Comparison of ENCODE assay signal across 8 cellular contexts in the genomic region with DNA sequence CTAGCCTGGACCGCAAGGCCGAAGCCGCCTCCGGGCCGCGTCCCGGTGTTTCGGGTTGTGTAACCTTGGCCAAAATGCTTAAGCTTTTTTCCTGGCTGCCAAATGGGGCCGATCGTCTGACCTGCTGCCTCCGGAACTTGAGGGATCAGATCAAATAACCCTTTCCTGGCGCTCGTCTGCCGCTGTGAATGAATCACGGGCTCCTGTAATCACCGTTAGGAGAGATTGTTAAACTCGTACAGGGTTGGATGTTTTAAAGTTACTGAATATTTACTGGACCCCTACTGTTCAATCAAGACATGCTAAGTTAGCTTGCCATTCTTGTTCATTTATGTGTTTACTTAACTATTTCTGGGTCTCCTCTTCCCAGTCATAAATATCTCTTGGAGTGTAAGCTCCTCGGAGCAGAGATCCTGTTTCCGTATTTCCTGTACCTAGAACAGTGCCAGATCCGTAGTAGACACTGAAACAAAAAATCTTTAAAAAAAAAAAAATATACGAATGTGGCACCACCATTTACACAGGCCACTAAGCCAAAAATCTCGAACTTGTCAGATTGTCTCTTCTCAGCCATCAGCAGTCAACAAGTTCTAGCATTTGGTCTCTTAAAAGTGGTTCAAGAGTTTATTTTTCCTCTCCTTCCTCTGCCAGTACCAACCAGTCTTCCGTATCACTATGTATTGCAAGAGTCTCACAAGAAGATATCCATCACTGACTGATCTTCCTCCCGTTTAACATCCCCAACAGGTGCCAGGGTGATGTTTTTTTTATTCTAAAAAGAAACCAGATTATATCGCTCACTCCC. TPM values are rescaled to one million over a fixed set of nuclear protein-coding genes. Genes with fewer than 3 reads are reported as not detected.
DNase-seq lines count a peak whose midpoint lies in the region; ATAC-seq and TF ChIP-seq lines count a peak whose summit lies in the region.

No MANE protein-coding gene starts in this region.

- WGBS in right lobe of liver (ENCODE audit: insufficient coverage, low coverage, low lambda C conversion rate, missing lambda C conversion rate) = under 1% methylated on average over 12 of the region's 25 CpGs

- H3K4me1 ChIP-seq in right lobe of liver = peaks cover 0 to 43% (median 12%) of the 10 kb centered on the region in 4 donors

- TF ChIP-seq POLR2A in right lobe of liver (IDR thresholded peaks at IDR 0.05) = no peak

- intact Hi-C loops in right lobe of liver (cut with DNase I) = no loop called here

- no peak for TF ChIP-seq CTCF in right lobe of liver (IDR thresholded peaks at IDR 0.05)

- H3K27me3 ChIP-seq in right lobe of liver = no peaks in the 10 kb centered on the region

- H3K27ac ChIP-seq in right lobe of liver = peak overlapping the region; percentile 84 to 98 (median 93)

- DNase-seq in GM04504 (ENCODE audit: low read depth) (peak; percentile 58), HS-27A (ENCODE audit: low read depth) (peak; percentile 68), SHP77 (lab: John Stamatoyannopoulos, UW) (peak; percentile 59 to 66), dedifferentiated amniotic fluid mesenchymal stem cell (ENCODE audit: extremely low spot score) (peak; percentile 80), right lobe of liver (peak; percentile 71 to 86 (median 83)), islet precursor cell (no peak)
- DNase-seq in stimulated activated naive CD8-positive, alpha-beta T cell treated with anti-CD3 and anti-CD28 coated beads, Interleukin-15, Interleukin-2, amounts not matched to agents 100 U/mL and 50 U/mL, for 24 hours = no peak
- no peak for DNase-seq in central memory CD4-positive, alpha-beta T cell

- no peaks in the 10 kb centered on the region for H3K9me3 ChIP-seq in right lobe of liver

- peak; percentile 41 to 63 (median 58) for ATAC-seq in right lobe of liver
- ATAC-seq in stimulated activated naive CD8-positive, alpha-beta T cell treated with anti-CD3 and anti-CD28 coated beads, Interleukin-15, Interleukin-2, amounts not matched to agents 100 U/mL and 50 U/mL, for 24 hours = peak; percentile 12

- H3K36me3 ChIP-seq in right lobe of liver = no peaks in the 10 kb centered on the region

- peak overlapping the region; percentile 84 to 91 (median 86) for H3K4me3 ChIP-seq in right lobe of liver

RNA-seq across cellular contexts. Expression of gene TM9SF3, which starts 0.6 kb away (rescaled TPM):
- total RNA-seq in right lobe of liver = 10 to 100 TPM; 45.0 to 96.6 (median 71.8) TPM

Comparison
In these comparisons a context has a peak if more than half of its experiments do, and no peak if none do; other contexts are left out.
1. DNase-seq: peak in GM04504 (single experiment), HS-27A (single experiment), SHP77 (2 of 2), dedifferentiated amniotic fluid mesenchymal stem cell (single experiment) and right lobe of liver (3 of 3); none in stimulated activated naive CD8-positive, alpha-beta T cell treated with anti-CD3 and anti-CD28 coated beads, Interleukin-15, Interleukin-2, amounts not matched to agents 100 U/mL and 50 U/mL, for 24 hours (single experiment), islet precursor cell (single experiment) and central memory CD4-positive, alpha-beta T cell (single experiment).